ENCODE assay signal across 31 cellular contexts in the genomic region with DNA sequence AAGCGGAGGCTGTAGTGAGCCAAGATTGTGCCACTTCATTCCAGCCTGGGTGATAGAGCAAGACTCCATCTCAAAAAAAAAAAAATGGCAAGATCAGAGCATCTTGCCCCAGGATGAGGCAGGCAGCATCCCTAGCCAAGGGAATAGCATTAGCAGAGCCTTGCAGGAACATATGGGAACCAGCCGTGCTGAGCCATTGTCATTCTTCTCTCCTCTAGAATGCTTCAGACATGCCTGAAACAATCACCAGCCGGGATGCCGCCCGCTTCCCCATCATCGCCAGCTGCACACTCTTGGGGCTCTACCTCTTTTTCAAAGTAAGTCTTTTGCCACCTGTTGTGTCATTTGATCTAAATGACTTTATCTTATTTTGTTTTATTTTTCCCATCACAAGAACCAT. TPM values are rescaled to one million over a fixed set of nuclear protein-coding genes. Genes with fewer than 3 reads are reported as not detected.
"Had no signal": no experiment of that assay in that cellular context is flagged by ENCODE, and none has a peak within 500 bp of the region (broad histone marks: within the 10 kb centered on the region; RNA-seq: fewer than 3 reads in every experiment).

No MANE protein-coding gene starts in this region.

- DNase-seq: activated CD4-positive, alpha-beta T cell treated with anti-CD3 and anti-CD28 coated beads for 36 hours; activated CD4-positive, alpha-beta T cell treated with anti-CD3 and anti-CD28 coated beads, Interleukin-2, amount 10 ng/mL, durations not matched to agents 7 days and 5 days; activated CD4-positive, alpha-beta T cell treated with anti-CD3 and anti-CD28 coated beads, Interleukin-2, amount 50 U/mL, for 48 hours; activated CD8-positive, alpha-beta T cell treated with anti-CD3 and anti-CD28 coated beads, Interleukin-2, amount 10 ng/mL, durations not matched to agents 7 days and 5 days; activated effector memory CD4-positive, alpha-beta T cell treated with anti-CD3 and anti-CD28 coated beads, Interleukin-2, amount 50 U/mL, for 16 hours; activated naive CD4-positive, alpha-beta T cell; activated naive CD4-positive, alpha-beta T cell treated with anti-CD3 and anti-CD28 coated beads, Interleukin-2, amount 50 U/mL, for 16 hours; activated naive CD8-positive, alpha-beta T cell treated with anti-CD3 and anti-CD28 coated beads for 36 hours; activated T-cell treated with anti-CD3 and anti-CD28 coated beads, Interleukin-2, amount 50 U/mL, for 24 hours; amniotic stem cell; aorta; brain microvascular endothelial cell; Karpas-422; KBM-7; NCI-H1105; NCI-H1436; NCI-H1694; NCI-H1930; NCI-H2227 treated with DMSO at 0.1 percent for 48 hours; NCI-H446 treated with DMSO at 0.1 percent for 48 hours; NCI-H524 treated with DMSO at 0.1 percent for 48 hours; SHP77 treated with DMSO at 0.1 percent for 48 hours; SK-N-SH had no signal

- H3K27me3 Mint-ChIP-seq: activated CD4-positive, alpha-beta T cell treated with anti-CD3 and anti-CD28 coated beads for 36 hours; activated CD4-positive, alpha-beta T cell treated with anti-CD3 and anti-CD28 coated beads, Interleukin-2, amount 10 ng/mL, durations not matched to agents 7 days and 5 days; activated naive CD8-positive, alpha-beta T cell treated with anti-CD3 and anti-CD28 coated beads for 36 hours; activated T-cell treated with anti-CD3 and anti-CD28 coated beads, Interleukin-2, amount 50 U/mL, for 24 hours; activated T-helper 17 cell treated with anti-CD3 and anti-CD28 coated beads, Interleukin-2, amount 50 U/mL, for 72 hours had no signal

- H3K9me3 Mint-ChIP-seq: activated CD4-positive, alpha-beta T cell treated with anti-CD3 and anti-CD28 coated beads, Interleukin-2, amount 10 ng/mL, durations not matched to agents 7 days and 5 days; activated naive CD8-positive, alpha-beta T cell treated with anti-CD3 and anti-CD28 coated beads for 36 hours; activated T-cell treated with anti-CD3 and anti-CD28 coated beads, Interleukin-2, amount 50 U/mL, for 24 hours; activated T-helper 17 cell treated with anti-CD3 and anti-CD28 coated beads, Interleukin-2, amount 50 U/mL, for 72 hours; T-helper 1 cell treated with Interleukin-12 subunit alpha and Interleukin-12 subunit beta and Interleukin-4 antibody, amounts not matched to agents 30 μg/mL and 1 μg/mL, for 36 hours; T-helper 2 cell treated with Interferon-gamma antibody and Interleukin-4, amounts not matched to agents 5 μg/mL and 100 μg/mL, for 36 hours had no signal

- H3K27me3 ChIP-seq: brain microvascular endothelial cell, SJSA1 had no signal

- H3K27ac Mint-ChIP-seq: activated CD4-positive, alpha-beta T cell treated with anti-CD3 and anti-CD28 coated beads for 36 hours; activated CD4-positive, alpha-beta T cell treated with anti-CD3 and anti-CD28 coated beads, Interleukin-2, amount 10 ng/mL, durations not matched to agents 7 days and 5 days; activated CD8-positive, alpha-beta T cell treated with anti-CD3 and anti-CD28 coated beads, Interleukin-2, amount 10 ng/mL, durations not matched to agents 7 days and 5 days; activated naive CD8-positive, alpha-beta T cell treated with anti-CD3 and anti-CD28 coated beads for 36 hours; activated T-helper 17 cell treated with anti-CD3 and anti-CD28 coated beads, Interleukin-2, amount 50 U/mL, for 72 hours; T-helper 1 cell treated with Interleukin-12 subunit alpha and Interleukin-12 subunit beta and Interleukin-4 antibody, amounts not matched to agents 30 μg/mL and 1 μg/mL, for 36 hours; T-helper 2 cell treated with Interferon-gamma antibody and Interleukin-4, amounts not matched to agents 5 μg/mL and 100 μg/mL, for 36 hours had no signal

- H3K9me3 ChIP-seq: SJSA1, SK-N-SH had no signal

- H3K27ac ChIP-seq: brain microvascular endothelial cell, SJSA1 had no signal

- H3K4me1 ChIP-seq: SJSA1 had no signal

- H3K4me3 Mint-ChIP-seq: activated CD4-positive, alpha-beta T cell treated with anti-CD3 and anti-CD28 coated beads for 36 hours; activated CD4-positive, alpha-beta T cell treated with anti-CD3 and anti-CD28 coated beads, Interleukin-2, amount 10 ng/mL, durations not matched to agents 7 days and 5 days; activated CD8-positive, alpha-beta T cell treated with anti-CD3 and anti-CD28 coated beads, Interleukin-2, amount 10 ng/mL, durations not matched to agents 7 days and 5 days; activated naive CD8-positive, alpha-beta T cell treated with anti-CD3 and anti-CD28 coated beads for 36 hours; activated T-cell treated with anti-CD3 and anti-CD28 coated beads, Interleukin-2, amount 50 U/mL, for 24 hours; activated T-helper 17 cell treated with anti-CD3 and anti-CD28 coated beads, Interleukin-2, amount 50 U/mL, for 72 hours; T-helper 1 cell treated with Interleukin-12 subunit alpha and Interleukin-12 subunit beta and Interleukin-4 antibody, amounts not matched to agents 30 μg/mL and 1 μg/mL, for 36 hours; T-helper 2 cell treated with Interferon-gamma antibody and Interleukin-4, amounts not matched to agents 5 μg/mL and 100 μg/mL, for 36 hours had no signal

- H3K4me3 ChIP-seq: SJSA1 had no signal

- ATAC-seq: activated CD4-positive, alpha-beta T cell treated with anti-CD3 and anti-CD28 coated beads for 36 hours; activated CD4-positive, CD25-positive, alpha-beta regulatory T cell treated with anti-CD3 and anti-CD28 coated beads, Interleukin-2, amount 50 U/mL, for 24 hours; activated CD8-positive, alpha-beta T cell treated with anti-CD3 and anti-CD28 coated beads, Interleukin-2, amount 10 ng/mL, durations not matched to agents 7 days and 5 days; activated T-helper 17 cell treated with anti-CD3 and anti-CD28 coated beads, Interleukin-2, amount 50 U/mL, for 72 hours; Panc1 had no signal

RNA-seq across cellular contexts. Expression of gene REM1, which starts 52.2 kb away (rescaled TPM):
- total RNA-seq: activated CD4-positive, alpha-beta T cell treated with anti-CD3 and anti-CD28 coated beads for 36 hours; activated CD4-positive, alpha-beta T cell treated with anti-CD3 and anti-CD28 coated beads, Interleukin-2, amount 10 ng/mL, durations not matched to agents 7 days and 5 days; activated CD8-positive, alpha-beta T cell treated with anti-CD3 and anti-CD28 coated beads, Interleukin-2, amount 10 ng/mL, durations not matched to agents 7 days and 5 days; activated naive CD8-positive, alpha-beta T cell treated with anti-CD3 and anti-CD28 coated beads for 36 hours; activated T-helper 17 cell treated with anti-CD3 and anti-CD28 coated beads, Interleukin-2, amount 50 U/mL, for 72 hours; MCF 10A; SJSA1 had no signal

RNA-seq across cellular contexts. Expression of gene DEFB124, which starts 52.3 kb away (rescaled TPM):
- total RNA-seq: activated CD4-positive, alpha-beta T cell treated with anti-CD3 and anti-CD28 coated beads for 36 hours; activated CD4-positive, alpha-beta T cell treated with anti-CD3 and anti-CD28 coated beads, Interleukin-2, amount 10 ng/mL, durations not matched to agents 7 days and 5 days; activated CD8-positive, alpha-beta T cell treated with anti-CD3 and anti-CD28 coated beads, Interleukin-2, amount 10 ng/mL, durations not matched to agents 7 days and 5 days; activated naive CD8-positive, alpha-beta T cell treated with anti-CD3 and anti-CD28 coated beads for 36 hours; activated T-helper 17 cell treated with anti-CD3 and anti-CD28 coated beads, Interleukin-2, amount 50 U/mL, for 72 hours; MCF 10A; RPMI7951; SJSA1 had no signal
